ENCODE assay signal across 18 cellular contexts in the genomic region with DNA sequence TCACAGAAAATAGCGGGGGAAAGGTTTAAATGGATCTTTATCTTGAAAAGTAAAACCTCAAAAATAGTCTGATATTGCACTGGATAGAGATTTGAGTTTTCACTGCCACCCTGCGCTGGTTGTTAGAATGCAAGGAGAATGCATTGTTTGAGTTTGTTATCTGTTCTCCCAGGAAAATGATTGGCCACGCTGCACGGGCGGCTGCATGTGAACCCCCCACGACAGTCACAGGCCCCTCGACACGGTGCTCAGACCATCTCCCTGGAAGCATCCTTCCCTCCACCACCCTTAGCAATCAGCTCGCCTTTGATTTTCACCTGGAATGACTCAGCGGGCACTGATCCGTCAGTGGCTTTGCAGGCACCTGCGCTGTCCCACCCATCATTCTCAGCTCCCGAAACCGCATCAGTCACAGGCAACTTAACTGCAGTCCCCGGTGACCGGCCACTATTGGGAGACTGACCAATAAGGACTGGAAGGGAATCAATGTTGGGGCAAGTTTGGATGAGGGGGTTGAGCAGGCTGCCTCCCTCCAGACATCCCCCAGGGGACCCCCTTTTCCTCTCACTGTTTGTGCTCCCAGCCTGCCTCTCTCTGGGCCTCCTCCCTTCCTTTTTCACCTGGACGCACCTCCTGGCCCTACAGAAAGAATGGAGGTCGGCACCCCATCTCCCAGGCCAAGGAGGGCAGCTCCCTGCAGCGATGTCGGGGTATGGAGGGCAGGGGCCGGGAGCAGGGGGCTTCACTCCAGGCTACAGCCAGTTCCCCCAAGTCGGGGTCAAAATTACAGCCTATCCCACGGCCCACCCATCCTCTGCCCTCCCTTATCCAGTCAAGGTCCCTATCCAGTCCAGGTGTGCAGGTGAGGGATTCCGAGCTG. TPM values are rescaled to one million over a fixed set of nuclear protein-coding genes. Genes with fewer than 3 reads are reported as not detected.
DNase-seq lines count a peak whose midpoint lies in the region; ATAC-seq and TF ChIP-seq lines count a peak whose summit lies in the region.
"Had no signal": no experiment of that assay in that cellular context is flagged by ENCODE, and none has a peak within 500 bp of the region (broad histone marks: within the 10 kb centered on the region; RNA-seq: fewer than 3 reads in every experiment).

No MANE protein-coding gene starts in this region.

- H3K4me1 ChIP-seq in sigmoid colon, result peaks cover 0 to 2% (median under 1%) of the 10 kb centered on the region in 4 donors
- H3K4me1 ChIP-seq in colonic mucosa, result no peaks in the 10 kb centered on the region

- TF ChIP-seq POLR2A in sigmoid colon (IDR thresholded peaks at IDR 0.05), result no peak

- no peaks in the 10 kb centered on the region for H3K36me3 Mint-ChIP-seq in activated naive CD4-positive, alpha-beta T cell treated with anti-CD3 and anti-CD28 coated beads for 36 hours (ENCODE audit: low read depth)

- no peak overlapping the region for H3K9ac ChIP-seq in colonic mucosa (ENCODE audit: low read depth in 2 of 2, low read length in 2 of 2)

- no peaks in the 10 kb centered on the region for H3K4me1 Mint-ChIP-seq in activated naive CD4-positive, alpha-beta T cell treated with anti-CD3 and anti-CD28 coated beads for 36 hours (ENCODE audit: low read depth)
- H3K4me1 Mint-ChIP-seq: activated CD4-positive, alpha-beta memory T cell treated with anti-CD3 and anti-CD28 coated beads, Interleukin-2, amount 10 ng/mL, durations not matched to agents 7 days and 5 days; stimulated activated naive CD8-positive, alpha-beta T cell treated with anti-CD3 and anti-CD28 coated beads, Interleukin-15, amount 100 ng/mL, for 72 hours had no signal

- H3K4me3 ChIP-seq in sigmoid colon, result no peak overlapping the region
- H3K4me3 ChIP-seq in colonic mucosa, result no peak overlapping the region

- no peak overlapping the region for H3K27ac ChIP-seq in sigmoid colon
- H3K27ac ChIP-seq in colonic mucosa, result no peak overlapping the region

- no peaks in the 10 kb centered on the region for H3K9me3 ChIP-seq in sigmoid colon
- H3K9me3 ChIP-seq in colonic mucosa, result no peaks in the 10 kb centered on the region

- H3K4me3 Mint-ChIP-seq in activated naive CD4-positive, alpha-beta T cell treated with anti-CD3 and anti-CD28 coated beads for 36 hours, result no peak overlapping the region
- H3K4me3 Mint-ChIP-seq: activated CD4-positive, alpha-beta memory T cell treated with anti-CD3 and anti-CD28 coated beads, Interleukin-2, amount 10 ng/mL, durations not matched to agents 7 days and 5 days; stimulated activated naive CD8-positive, alpha-beta T cell treated with anti-CD3 and anti-CD28 coated beads, Interleukin-15, amount 100 ng/mL, for 72 hours had no signal

- H3K36me3 ChIP-seq in sigmoid colon, result no peaks in the 10 kb centered on the region
- no peaks in the 10 kb centered on the region for H3K36me3 ChIP-seq in colonic mucosa

- H3K27ac Mint-ChIP-seq in activated naive CD4-positive, alpha-beta T cell treated with anti-CD3 and anti-CD28 coated beads for 36 hours, result no peak overlapping the region
- H3K27ac Mint-ChIP-seq: activated CD4-positive, alpha-beta memory T cell treated with anti-CD3 and anti-CD28 coated beads, Interleukin-2, amount 10 ng/mL, durations not matched to agents 7 days and 5 days; stimulated activated naive CD8-positive, alpha-beta T cell treated with anti-CD3 and anti-CD28 coated beads, Interleukin-15, amount 100 ng/mL, for 72 hours had no signal

- 58 to 79% methylated on average over 24 of the region's 24 CpGs for WGBS in sigmoid colon, 2 donors

- ATAC-seq in HG03571 (IDR thresholded peaks at IDR 0.05; ENCODE audit: unreplicated experiment), result no peak
- ATAC-seq: stimulated activated naive CD8-positive, alpha-beta T cell treated with anti-CD3 and anti-CD28 coated beads, Interleukin-15, amount 100 ng/mL, for 72 hours had no signal

- peaks cover 0 to 46% (median 11%) of the 10 kb centered on the region in 3 donors for H3K27me3 ChIP-seq in sigmoid colon
- H3K27me3 ChIP-seq in colonic mucosa, result no peaks in the 10 kb centered on the region

- TF ChIP-seq EP300 in sigmoid colon (IDR thresholded peaks at IDR 0.05), result no peak

- H3K9me3 Mint-ChIP-seq in activated naive CD4-positive, alpha-beta T cell treated with anti-CD3 and anti-CD28 coated beads for 36 hours, result no peaks in the 10 kb centered on the region
- H3K9me3 Mint-ChIP-seq: activated CD4-positive, alpha-beta memory T cell treated with anti-CD3 and anti-CD28 coated beads, Interleukin-2, amount 10 ng/mL, durations not matched to agents 7 days and 5 days; stimulated activated naive CD8-positive, alpha-beta T cell treated with anti-CD3 and anti-CD28 coated beads, Interleukin-15, amount 100 ng/mL, for 72 hours had no signal

- TF ChIP-seq CTCF in sigmoid colon (IDR thresholded peaks at IDR 0.05) (no peak), colonic mucosa (IDR thresholded peaks at IDR 0.05) (no peak)

- peak; percentile 2 for DNase-seq in activated naive CD4-positive, alpha-beta T cell treated with anti-CD3 and anti-CD28 coated beads for 36 hours
- DNase-seq in activated naive CD4-positive, alpha-beta T cell treated with anti-CD3 and anti-CD28 coated beads, Interleukin-2, amount 50 U/mL, for 16 hours, result no peak
- DNase-seq in NCI-H1694 (lab: John Stamatoyannopoulos, UW), result peak; percentile 34
- DNase-seq in iPS-NIHi11 (ENCODE audit: low spot score), result peak; percentile 5
- DNase-seq in sigmoid colon, result peak; percentile 40
- DNase-seq in NCI-H1092 (lab: John Stamatoyannopoulos, UW), result no peak
- DNase-seq in colonic mucosa, result no peak
- DNase-seq: activated CD4-positive, alpha-beta memory T cell treated with anti-CD3 and anti-CD28 coated beads, Interleukin-2, amount 10 ng/mL, durations not matched to agents 7 days and 5 days; erythroblast; GDM1; IMR-90; NCI-H2171; NK-92 treated with Interleukin-12 subunit alpha and Interleukin-12 subunit beta, amount 100 ng/mL, for 24 hours; SHP77 treated with DMSO at 0.1 percent for 48 hours; stimulated activated naive CD8-positive, alpha-beta T cell treated with anti-CD3 and anti-CD28 coated beads, Interleukin-15, amount 100 ng/mL, for 72 hours had no signal

- intact Hi-C loops in activated naive CD4-positive, alpha-beta T cell treated with anti-CD3 and anti-CD28 coated beads for 36 hours (cut with micrococcal nuclease), result no loop called here
- intact Hi-C loops in sigmoid colon (cut with DNase I), result no loop called here
- intact Hi-C loops in colonic mucosa (cut with DNase I), result no loop called here

- peaks cover 8% of the 10 kb centered on the region for H3K27me3 Mint-ChIP-seq in activated naive CD4-positive, alpha-beta T cell treated with anti-CD3 and anti-CD28 coated beads for 36 hours (ENCODE audit: low read depth)
- H3K27me3 Mint-ChIP-seq: activated CD4-positive, alpha-beta memory T cell treated with anti-CD3 and anti-CD28 coated beads, Interleukin-2, amount 10 ng/mL, durations not matched to agents 7 days and 5 days had no signal

- CTCF ChIA-PET in activated naive CD4-positive, alpha-beta T cell treated with anti-CD3 and anti-CD28 coated beads for 36 hours (lab: Charles Lee), result no interaction called here

RNA-seq across cellular contexts. Expression of gene C14orf180, which starts 28.5 kb away (rescaled TPM):
- not detected for total RNA-seq in activated naive CD4-positive, alpha-beta T cell treated with anti-CD3 and anti-CD28 coated beads for 36 hours
- total RNA-seq in sigmoid colon (1 to 10 TPM in 1 of 4 donors, under 1 TPM in 2, not detected in 1; 0.16 to 5.0 (median 0.55) TPM), colonic mucosa (under 1 TPM in 1 of 2 donors, not detected in 1; 0.13 TPM)
- polyA plus RNA-seq in sigmoid colon, result 1 to 10 TPM in 1 of 3 donors, under 1 TPM in 2; 0.46 to 1.6 (median 0.60) TPM
- total RNA-seq: activated CD4-positive, alpha-beta memory T cell treated with anti-CD3 and anti-CD28 coated beads, Interleukin-2, amount 10 ng/mL, durations not matched to agents 7 days and 5 days; astrocyte; IMR-90; kidney epithelial cell had no signal
- polyA plus RNA-seq: IMR-90 had no signal

RNA-seq across cellular contexts. Expression of gene TMEM179, which starts 53.5 kb away (rescaled TPM):
- under 1 TPM; 0.17 to 0.21 TPM for total RNA-seq in activated naive CD4-positive, alpha-beta T cell treated with anti-CD3 and anti-CD28 coated beads for 36 hours
- 1 to 10 TPM; 1.4 to 5.4 (median 2.8) TPM for total RNA-seq in sigmoid colon
- 1 to 10 TPM in 1 of 3 donors, not detected in 2; 4.2 TPM for polyA plus RNA-seq in sigmoid colon
- under 1 TPM in 1 of 2 donors, not detected in 1; 0.69 TPM for total RNA-seq in colonic mucosa
- total RNA-seq: activated CD4-positive, alpha-beta memory T cell treated with anti-CD3 and anti-CD28 coated beads, Interleukin-2, amount 10 ng/mL, durations not matched to agents 7 days and 5 days; IMR-90; kidney epithelial cell had no signal
- polyA plus RNA-seq: IMR-90 had no signal

Comparison
In these comparisons a context has a peak if more than half of its experiments do, and no peak if none do; other contexts are left out.
1. DNase-seq: peak in activated naive CD4-positive, alpha-beta T cell treated with anti-CD3 and anti-CD28 coated beads for 36 hours (single experiment), NCI-H1694 (single experiment), iPS-NIHi11 (single experiment) and sigmoid colon (single experiment); none in activated naive CD4-positive, alpha-beta T cell treated with anti-CD3 and anti-CD28 coated beads, Interleukin-2, amount 50 U/mL, for 16 hours (single experiment), NCI-H1092 (single experiment) and colonic mucosa (single experiment).